In the genomic region with DNA sequence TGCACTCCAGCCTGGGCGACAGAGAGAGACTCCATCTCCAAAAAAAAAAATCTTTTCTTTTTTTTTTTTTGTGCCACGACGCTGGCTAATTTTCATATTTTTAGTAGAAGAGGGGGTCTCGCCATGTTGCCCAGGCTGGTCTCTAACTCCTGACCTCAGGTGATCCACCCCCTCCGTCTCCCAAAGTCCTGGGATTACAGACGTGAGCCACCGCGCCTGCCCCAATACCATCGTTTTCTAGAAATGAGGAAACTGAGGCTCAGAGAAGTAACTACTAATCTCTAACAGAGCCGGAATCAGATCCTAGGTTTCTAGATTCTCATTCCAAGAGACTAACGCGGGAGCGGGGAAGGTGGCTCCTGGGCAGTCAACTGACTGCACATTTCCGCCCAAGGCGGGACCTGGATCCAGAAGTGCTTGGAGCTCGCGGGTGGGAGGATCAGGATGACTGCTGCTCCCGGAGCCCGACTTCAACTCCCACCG, we compare ENCODE assay signal across 8 cellular contexts. TPM values are rescaled to one million over a fixed set of nuclear protein-coding genes. Genes with fewer than 3 reads are reported as not detected.
DNase-seq lines count a peak whose midpoint lies in the region; ATAC-seq, FAIRE-seq and TF ChIP-seq lines count a peak whose summit lies in the region.

No MANE protein-coding gene starts in this region.

- H3K4me3 ChIP-seq in BJ (ENCODE audit: low read depth, low read length) (peak overlapping the region; percentile 83), MM.1S (ENCODE audit: low read length) (peak overlapping the region; percentile 98), bronchial epithelial cell (ENCODE audit: low read depth, low read length) (peak overlapping the region; percentile 90), right lobe of liver (peak overlapping the region; percentile 72 to 93 (median 90)), transverse colon (peak overlapping the region; percentile 51 to 96 (median 88))

- H3K9me2 ChIP-seq in MM.1S (replicated peaks; ENCODE audit: insufficient read depth, low read length) = no peaks in the 10 kb centered on the region

- H3K27me3 ChIP-seq in BJ (ENCODE audit: control insufficient read depth, insufficient read depth, low read length) (no peaks in the 10 kb centered on the region), MM.1S (replicated peaks; ENCODE audit: insufficient read depth, low read length) (no peaks in the 10 kb centered on the region), bronchial epithelial cell (ENCODE audit: control insufficient read depth, insufficient read depth, low read length) (no peaks in the 10 kb centered on the region), right lobe of liver (no peaks in the 10 kb centered on the region), transverse colon (no peaks in the 10 kb centered on the region)

- H3K4me1 ChIP-seq in MM.1S (ENCODE audit: low read length) = peaks cover 9% of the 10 kb centered on the region; the same call in 1 of the 2 replicates
- peaks cover 0 to 7% (median 0%) of the 10 kb centered on the region in 4 donors for H3K4me1 ChIP-seq in right lobe of liver
- peaks cover 14 to 43% (median 33%) of the 10 kb centered on the region in 4 donors for H3K4me1 ChIP-seq in transverse colon

- intact Hi-C loops in right lobe of liver (cut with DNase I) (no loop called here), transverse colon (cut with DNase I; ENCODE audit: low total_unique reads) (loop anchor here (2.0 kb wide), 1 partner anchor 50 kb away; the partner anchor contains the start of gene GRK2)

- FAIRE-seq in bronchial epithelial cell (lab: Jason Lieb, UNC) = no peak

- no peak for TF ChIP-seq EP300 in transverse colon (IDR thresholded peaks at IDR 0.05; ENCODE audit: low read depth)

- H2AFZ ChIP-seq in MM.1S (ENCODE audit: low read length) = peak overlapping the region; percentile 99

- H3K4me2 ChIP-seq in MM.1S (ENCODE audit: low read depth, low read length) = peak overlapping the region; percentile 92

- peaks cover 13% of the 10 kb centered on the region for H3F3A ChIP-seq in MM.1S (ENCODE audit: insufficient read depth, low read length)

- no peaks in the 10 kb centered on the region for H4K20me1 ChIP-seq in MM.1S (ENCODE audit: insufficient read depth, low read length)

- in situ Hi-C loops in transverse colon (cut with MboI; ENCODE audit: low pct_ligation_motif_present in 1 of 4, low pct_unique_long_range_greater_than_20kb in 1 of 4, low sequenced_read_pairs in 3 of 4) = loop anchor here in 1 of 4 donors (5.0 kb wide), 1 partner anchor 50 kb away; the partner anchor contains the start of gene GRK2
- in situ Hi-C loops in GM13977 (cut with MboI; ENCODE audit: low pct_unique_long_range_greater_than_20kb, low sequenced_read_pairs, unreplicated experiment) = loop anchor here (5.0 kb wide), 1 partner anchor 55 kb away; no protein-coding TSS in a partner anchor

- H3K9me3 ChIP-seq in MM.1S (replicated peaks; ENCODE audit: insufficient read depth, low read length) (no peaks in the 10 kb centered on the region), right lobe of liver (no peaks in the 10 kb centered on the region), transverse colon (no peaks in the 10 kb centered on the region)

- no peak for TF ChIP-seq CTCF in BJ (IDR thresholded peaks at IDR 0.05; ENCODE audit: insufficient read depth, low read depth, low read length)
- no peak for TF ChIP-seq CTCF in MM.1S (IDR thresholded peaks at IDR 0.05; ENCODE audit: low read length)
- no peak for TF ChIP-seq CTCF in bronchial epithelial cell (IDR thresholded peaks at IDR 0.05; ENCODE audit: insufficient read depth, low read length, severe bottlenecking)
- no peak for TF ChIP-seq CTCF in right lobe of liver (IDR thresholded peaks at IDR 0.05)
- no peak for TF ChIP-seq CTCF in transverse colon (IDR thresholded peaks at IDR 0.05)
- no peak for TF ChIP-seq CTCF in GM13977 (IDR thresholded peaks at IDR 0.05; ENCODE audit: extremely low read depth, insufficient read depth, missing control alignments)

- POLR2A ChIA-PET in BJ (lab: Charles Lee) = interaction anchor here (0.6 to 1.0 kb wide), 3 partner anchors 14 to 56 kb away, joined by 3 to 6 read pairs (median 3); partner anchors contain the start of genes CLCF1 and SSH3

- H3K27ac ChIP-seq in MM.1S (ENCODE audit: low read length) = peak overlapping the region; percentile 72; the same call in 1 of the 2 replicates
- peak overlapping the region; percentile 81 to 90 (median 83) for H3K27ac ChIP-seq in right lobe of liver
- peak overlapping the region; percentile 97 to 99 (median 97) for H3K27ac ChIP-seq in transverse colon

- 0% methylated on average over 9 of the region's 20 CpGs for WGBS in right lobe of liver (ENCODE audit: insufficient coverage, low coverage, low lambda C conversion rate, missing lambda C conversion rate)
- 0 to 1% methylated on average over 4 to 20 of the region's 20 CpGs for WGBS in transverse colon (ENCODE audit: low coverage in 1 of 2), 2 donors

- H3K79me2 ChIP-seq in MM.1S (ENCODE audit: low read length) = no peaks in the 10 kb centered on the region

- ATAC-seq in GM19397 (IDR thresholded peaks at IDR 0.05; ENCODE audit: unreplicated experiment) = peak; percentile 16
- peak; percentile 59 to 70 (median 66) for ATAC-seq in right lobe of liver
- no peak for ATAC-seq in HG03571 (IDR thresholded peaks at IDR 0.05; ENCODE audit: unreplicated experiment)

- CTCF ChIA-PET in BJ (lab: Yijun Ruan, JAX) = interaction anchor here (0.7 to 11.2 kb wide), 38 partner anchors 9 to 1053 kb away, joined by 3 to 133 read pairs (median 8); partner anchors contain the start of genes ANKRD13D, GRK2, POLD4 and RAD9A

- TF ChIP-seq POLR2A in right lobe of liver (IDR thresholded peaks at IDR 0.05) = no peak
- TF ChIP-seq POLR2A in transverse colon (IDR thresholded peaks at IDR 0.05) = no peak

- no peak for DNase-seq in BJ (ENCODE audit: low read depth)
- DNase-seq in MM.1S = no peak
- peak; percentile 55 for DNase-seq in bronchial epithelial cell (ENCODE audit: low read depth)
- no peak for DNase-seq in right lobe of liver
- no peak for DNase-seq in transverse colon
- DNase-seq in GM13977 (ENCODE audit: low spot score) = no peak

- H3K36me3 ChIP-seq in BJ (ENCODE audit: control insufficient read depth, insufficient read depth, low read length) (no peaks in the 10 kb centered on the region), MM.1S (replicated peaks; ENCODE audit: insufficient read depth, low read length) (no peaks in the 10 kb centered on the region), bronchial epithelial cell (ENCODE audit: control insufficient read depth, insufficient read depth, low read length) (peaks cover under 1% of the 10 kb centered on the region), right lobe of liver (no peaks in the 10 kb centered on the region), transverse colon (no peaks in the 10 kb centered on the region)

- peak overlapping the region; percentile 76 for H3K9ac ChIP-seq in MM.1S (ENCODE audit: low read length)

RNA-seq across cellular contexts. Expression of gene SSH3, which starts 13.6 kb away (rescaled TPM):
- 19.1 and 22.1 TPM in 2 replicates for polyA plus RNA-seq in BJ (2011; rRNA removed)
- polyA minus RNA-seq in BJ (2011; rRNA and poly(A)+ RNA removed) = 10.9 and 14.6 TPM in 2 replicates
- total RNA-seq in bronchial epithelial cell (32.0 and 35.0 TPM in 2 replicates), right lobe of liver (10 to 100 TPM; 10.9 to 17.9 (median 14.5) TPM), transverse colon (100 to 1,000 TPM in 2 of 4 donors, 10 to 100 TPM in 2; 73.0 to 174 (median 123) TPM)

RNA-seq across cellular contexts. Expression of gene ANKRD13D, which starts 27.8 kb away (rescaled TPM):
- polyA plus RNA-seq in BJ (2011; rRNA removed) = 18.4 and 30.7 TPM in 2 replicates
- 27.4 and 33.7 TPM in 2 replicates for polyA minus RNA-seq in BJ (2011; rRNA and poly(A)+ RNA removed)
- total RNA-seq in bronchial epithelial cell = 22.4 and 42.8 TPM in 2 replicates
- 10 to 100 TPM in 4 of 6 experiments, 1 to 10 TPM in 2; 7.7 to 14.1 (median 10.4) TPM for total RNA-seq in right lobe of liver
- 100 to 1,000 TPM in 1 of 4 donors, 10 to 100 TPM in 3; 19.7 to 194 (median 54.5) TPM for total RNA-seq in transverse colon

RNA-seq across cellular contexts. Expression of gene POLD4, which starts 36.4 kb away (rescaled TPM):
- polyA plus RNA-seq in BJ (2011; rRNA removed) = 95.6 and 119 TPM in 2 replicates
- 14.4 and 21.1 TPM in 2 replicates for polyA minus RNA-seq in BJ (2011; rRNA and poly(A)+ RNA removed)
- total RNA-seq in bronchial epithelial cell (45.8 and 83.1 TPM in 2 replicates), right lobe of liver (100 to 1,000 TPM in 2 of 6 experiments, 10 to 100 TPM in 4; 70.5 to 216 (median 97.9) TPM), transverse colon (100 to 1,000 TPM; 261 to 372 (median 319) TPM)

RNA-seq across cellular contexts. Expression of gene GRK2, which starts 50.6 kb away (rescaled TPM):
- 21.9 and 31.2 TPM in 2 replicates for polyA plus RNA-seq in BJ (2011; rRNA removed)
- polyA minus RNA-seq in BJ (2011; rRNA and poly(A)+ RNA removed) = 62.1 and 64.5 TPM in 2 replicates
- total RNA-seq in bronchial epithelial cell (55.0 and 77.4 TPM in 2 replicates), right lobe of liver (10 to 100 TPM; 24.5 to 43.9 (median 28.5) TPM), transverse colon (100 to 1,000 TPM; 104 to 294 (median 160) TPM)

RNA-seq across cellular contexts. Expression of gene CLCF1, which starts 56.5 kb away (rescaled TPM):
- 13.9 and 21.3 TPM in 2 replicates for polyA plus RNA-seq in BJ (2011; rRNA removed)
- 9.8 and 11.6 TPM in 2 replicates for polyA minus RNA-seq in BJ (2011; rRNA and poly(A)+ RNA removed)
- total RNA-seq in bronchial epithelial cell (1.8 and 2.3 TPM in 2 replicates), right lobe of liver (1 to 10 TPM in 3 of 6 experiments, under 1 TPM in 3; 0.44 to 3.8 (median 1.3) TPM), transverse colon (10 to 100 TPM in 1 of 4 donors, 1 to 10 TPM in 3; 1.8 to 46.4 (median 5.8) TPM)
